8 cellular contexts compared by ENCODE assay signal in genomic region chr19:7919681-7920519, GRCh38. TPM values are rescaled to one million over a fixed set of nuclear protein-coding genes. Genes with fewer than 3 reads are reported as not detected.
DNase-seq lines count a peak whose midpoint lies in the region; ATAC-seq and TF ChIP-seq lines count a peak whose summit lies in the region.

Gene SNAPC2, plus strand, starts transcription at chr19:7920338. Its CDS starts 29 bp downstream, at chr19:7920367.

- H3K9me3 Mint-ChIP-seq in activated naive CD8-positive, alpha-beta T cell (ENCODE audit: low read depth), result no peaks in the 10 kb centered on the region
- H3K9me3 Mint-ChIP-seq in glutamatergic neuron (ENCODE audit: unreplicated experiment), result peaks cover 10% of the 10 kb centered on the region

- peak within 1 kb of the TSS in 1 of 2 donors; percentile 78 for H3K27ac ChIP-seq in ovary
- H3K27ac ChIP-seq in thyroid gland, result peak within 1 kb of the TSS; percentile 78 to 92 (median 88)

- peaks cover 30% of the 10 kb centered on the region for H3K4me1 Mint-ChIP-seq in activated naive CD8-positive, alpha-beta T cell (ENCODE audit: low read depth)
- H3K4me1 Mint-ChIP-seq in glutamatergic neuron (ENCODE audit: low read depth, unreplicated experiment), result peaks cover 2% of the 10 kb centered on the region

- peak; percentile 35 for TF ChIP-seq EP300 in ovary (IDR thresholded peaks at IDR 0.05)

- no peaks in the 10 kb centered on the region for H3K36me3 Mint-ChIP-seq in activated naive CD8-positive, alpha-beta T cell
- no peaks in the 10 kb centered on the region for H3K36me3 Mint-ChIP-seq in glutamatergic neuron (ENCODE audit: unreplicated experiment)

- peak; percentile 50 for TF ChIP-seq POLR2A in ovary (IDR thresholded peaks at IDR 0.05)
- TF ChIP-seq POLR2A in thyroid gland (IDR thresholded peaks at IDR 0.05), result peak in 1 of 2 donors; percentile 63

- DNase-seq in GM04504 (ENCODE audit: low read depth) (peak; percentile 87), NCI-H1105 (lab: John Stamatoyannopoulos, UW) (peak; percentile 98), SKM-1 treated with dmso at 0.1 percent for 144 hours (lab: John Stamatoyannopoulos, UW; ENCODE audit: unreplicated experiment) (peak; percentile 93), glutamatergic neuron (peak; percentile 99), ovary (peak; percentile 96 to 99 (median 97)), thyroid gland (peak; percentile 97 to 98)

- intact Hi-C loops in ovary (cut with DNase I), result no loop called here
- intact Hi-C loops in thyroid gland (cut with DNase I), result loop anchor here (2.0 kb wide), 1 partner anchor 15 kb away; no protein-coding TSS in a partner anchor

- no peak for TF ChIP-seq CTCF in glutamatergic neuron (IDR thresholded peaks at IDR 0.05; ENCODE audit: partially characterized antibody, unreplicated experiment)
- peak in 1 of 3 donors; percentile 41 for TF ChIP-seq CTCF in ovary (IDR thresholded peaks at IDR 0.05)
- peak in 1 of 6 experiments; percentile 16 for TF ChIP-seq CTCF in thyroid gland (IDR thresholded peaks at IDR 0.05)

- peaks cover 6% of the 10 kb centered on the region for H3K27me3 ChIP-seq in ovary
- H3K27me3 ChIP-seq in thyroid gland, result peaks cover 4% of the 10 kb centered on the region

- H3K4me3 ChIP-seq in ovary, result peak within 1 kb of the TSS; percentile 96
- peak within 1 kb of the TSS; percentile 35 to 98 (median 67) for H3K4me3 ChIP-seq in thyroid gland (replicated peaks in 1 of 3)

- H3K36me3 ChIP-seq in ovary (no peaks in the 10 kb centered on the region), thyroid gland (peaks cover 11% of the 10 kb centered on the region in 2 donors)

- WGBS in ovary, 3 donors, result 9 to 15% (median 10%) methylated on average over 49 to 60 of the region's 60 CpGs
- 13 to 14% methylated on average over 30 to 38 of the region's 60 CpGs for WGBS in thyroid gland, 2 donors

- peaks cover 9% of the 10 kb centered on the region for H3K27me3 Mint-ChIP-seq in activated naive CD8-positive, alpha-beta T cell
- H3K27me3 Mint-ChIP-seq in glutamatergic neuron (ENCODE audit: unreplicated experiment), result peaks cover 26% of the 10 kb centered on the region

- H3K4me3 Mint-ChIP-seq in activated naive CD8-positive, alpha-beta T cell, result peak within 1 kb of the TSS; percentile 89
- H3K4me3 Mint-ChIP-seq in glutamatergic neuron (ENCODE audit: unreplicated experiment), result peak within 1 kb of the TSS; percentile 87

- H3K9me3 ChIP-seq in ovary (no peaks in the 10 kb centered on the region), thyroid gland (no peaks in the 10 kb centered on the region)

- peak within 1 kb of the TSS; percentile 87 for H3K27ac Mint-ChIP-seq in activated naive CD8-positive, alpha-beta T cell
- H3K27ac Mint-ChIP-seq in glutamatergic neuron (ENCODE audit: unreplicated experiment), result peak within 1 kb of the TSS; percentile 68

- ATAC-seq in HG02588 (IDR thresholded peaks at IDR 0.05; ENCODE audit: unreplicated experiment), result peak; percentile 52

- H3K4me1 ChIP-seq in ovary (ENCODE audit: insufficient read depth) (peaks cover 25% of the 10 kb centered on the region), thyroid gland (peaks cover 9 to 50% of the 10 kb centered on the region in 2 donors)

RNA-seq across cellular contexts. Expression of gene SNAPC2, which starts in this region (rescaled TPM):
- total RNA-seq in glutamatergic neuron (ENCODE audit: unreplicated experiment) (18.6 TPM), ovary (10 to 100 TPM in 6 of 7 donors, 1 to 10 TPM in 1; 8.8 to 26.6 (median 16.3) TPM), thyroid gland (10 to 100 TPM in 2 of 4 donors, 1 to 10 TPM in 2; 9.3 to 14.0 (median 11.5) TPM)
- 10 to 100 TPM in 1 of 2 donors, 1 to 10 TPM in 1; 1.8 to 19.8 TPM for polyA plus RNA-seq in ovary
